8 cellular contexts compared by ENCODE assay signal in the genomic region with DNA sequence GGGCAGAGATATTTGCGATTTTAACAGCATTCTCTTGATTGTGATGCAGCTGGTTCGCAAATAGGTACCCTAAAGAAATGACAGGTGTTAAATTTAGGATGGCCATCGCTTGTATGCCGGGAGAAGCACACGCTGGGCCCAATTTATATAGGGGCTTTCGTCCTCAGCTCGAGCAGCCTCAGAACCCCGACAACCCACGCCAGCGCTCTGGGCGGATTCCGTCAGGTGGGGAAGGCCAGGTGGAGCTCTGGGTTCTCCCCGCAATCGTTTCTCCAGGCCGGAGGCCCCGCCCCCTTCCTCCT. TPM values are rescaled to one million over a fixed set of nuclear protein-coding genes. Genes with fewer than 3 reads are reported as not detected.
DNase-seq lines count a peak whose midpoint lies in the region; ATAC-seq and TF ChIP-seq lines count a peak whose summit lies in the region.

No MANE protein-coding gene starts in this region.

- no peak for TF ChIP-seq EP300 in neural cell (conservative IDR thresholded peaks at IDR 0.05; ENCODE audit: poor library complexity, severe bottlenecking)

- H3K9me3 ChIP-seq in BLaER1 (peaks cover 21% of the 10 kb centered on the region; the same call in 1 of the 2 replicates), neural cell (ENCODE audit: low read length) (no peaks in the 10 kb centered on the region)
- H3K9me3 ChIP-seq in effector memory CD4-positive, alpha-beta T cell (ENCODE audit: control insufficient read depth, low read length) = no peaks in the 10 kb centered on the region

- H3K4me2 ChIP-seq in BLaER1 (peak overlapping the region; percentile 85), neural cell (ENCODE audit: low read length) (peak overlapping the region; percentile 30)

- H3K4me3 ChIP-seq in BLaER1 (peak overlapping the region; percentile 93), NB4 (ENCODE audit: low read depth, low read length) (peak overlapping the region; percentile 50), neural cell (ENCODE audit: low read length) (peak overlapping the region; percentile 79)
- peak overlapping the region; percentile 90 for H3K4me3 ChIP-seq in effector memory CD4-positive, alpha-beta T cell (ENCODE audit: insufficient read depth, low read depth, low read length, poor library complexity, severe bottlenecking)

- H3K79me2 ChIP-seq in neural cell (replicated peaks; ENCODE audit: insufficient read depth, low read length) = peaks cover 37% of the 10 kb centered on the region

- H3F3A ChIP-seq in neural cell (ENCODE audit: insufficient read depth, low read length, poor library complexity, severe bottlenecking) = no peaks in the 10 kb centered on the region

- intact Hi-C loops in posterior cingulate gyrus (cut with DNase I) = loop anchor here (5.0 kb wide), 1 partner anchor 36 kb away; no protein-coding TSS in a partner anchor

- no peaks in the 10 kb centered on the region for H3K36me3 ChIP-seq in BLaER1
- H3K36me3 ChIP-seq in effector memory CD4-positive, alpha-beta T cell (ENCODE audit: control insufficient read depth, insufficient read depth, low read length) = no peaks in the 10 kb centered on the region
- no peaks in the 10 kb centered on the region for H3K36me3 ChIP-seq in neural cell (ENCODE audit: insufficient read depth, low read length)

- no peak for TF ChIP-seq RAD21 in neural cell (conservative IDR thresholded peaks at IDR 0.05)

- DNase-seq in NB4 (ENCODE audit: low read depth) (no peak), SK-N-DZ (ENCODE audit: low spot score) (no peak), posterior cingulate gyrus (no peak)
- no peak for DNase-seq in effector memory CD4-positive, alpha-beta T cell

- no peaks in the 10 kb centered on the region for H3K9me2 ChIP-seq in neural cell (ENCODE audit: insufficient read depth, low read length)

- H3K27me3 ChIP-seq in BLaER1 (no peaks in the 10 kb centered on the region), neural cell (ENCODE audit: insufficient read depth, low read depth, low read length) (no peaks in the 10 kb centered on the region)
- H3K27me3 ChIP-seq in effector memory CD4-positive, alpha-beta T cell (replicated peaks; ENCODE audit: control insufficient read depth, insufficient read depth, low read length, poor library complexity, severe bottlenecking) = no peaks in the 10 kb centered on the region

- H3K9ac ChIP-seq in BLaER1 (peak overlapping the region; percentile 92), neural cell (ENCODE audit: low read length) (peak overlapping the region; percentile 88)

- TF ChIP-seq CTCF in NB4 (IDR thresholded peaks at IDR 0.05; ENCODE audit: low read depth, low read length) (no peak), neural cell (IDR thresholded peaks at IDR 0.05; ENCODE audit: poor library complexity, severe bottlenecking) (no peak)

- ATAC-seq in HG02870 (IDR thresholded peaks at IDR 0.05; ENCODE audit: unreplicated experiment) (no peak), HG03159 (IDR thresholded peaks at IDR 0.05; ENCODE audit: unreplicated experiment) (no peak)

- peak overlapping the region; percentile 92 for H2AFZ ChIP-seq in neural cell (ENCODE audit: low read depth, low read length)

- H3K27ac ChIP-seq in BLaER1 = no peak overlapping the region; the same call in 1 of the 2 replicates
- peak overlapping the region; percentile 94 for H3K27ac ChIP-seq in effector memory CD4-positive, alpha-beta T cell (ENCODE audit: insufficient read depth, low read length, poor library complexity, severe bottlenecking)
- H3K27ac ChIP-seq in neural cell (ENCODE audit: low read length) = peak overlapping the region; percentile 85

- no peak for TF ChIP-seq POLR2A in NB4 (IDR thresholded peaks at IDR 0.05; ENCODE audit: extremely low read depth, insufficient read length)

- H3K4me1 ChIP-seq in BLaER1 = peaks cover 18% of the 10 kb centered on the region
- H3K4me1 ChIP-seq in effector memory CD4-positive, alpha-beta T cell (ENCODE audit: control insufficient read depth, insufficient read depth, low read length, poor library complexity, severe bottlenecking) = peaks cover 9% of the 10 kb centered on the region

- H4K20me1 ChIP-seq in BLaER1 (peaks cover 27% of the 10 kb centered on the region; the same call in 1 of the 2 replicates), neural cell (ENCODE audit: insufficient read depth) (no peaks in the 10 kb centered on the region)

TF ChIP-seq in neural cell, 6 proteins besides CTCF, POLR2A, EP300 and RAD21:
- no peak for TF ChIP-seq MXI1 (conservative IDR thresholded peaks at IDR 0.05; ENCODE audit: poor library complexity, severe bottlenecking)
- TF ChIP-seq SMC3 (conservative IDR thresholded peaks at IDR 0.05; ENCODE audit: poor library complexity) = no peak
- TF ChIP-seq POLR2AphosphoS5 (IDR thresholded peaks at IDR 0.05) = no peak
- no peak for TF ChIP-seq REST (IDR thresholded peaks at IDR 0.05; ENCODE audit: borderline replicate concordance)
- no peak for TF ChIP-seq EZH2 (IDR thresholded peaks at IDR 0.05; ENCODE audit: borderline replicate concordance, insufficient read depth, low read length, poor library complexity, severe bottlenecking)
- no peak for TF ChIP-seq TAF1 (IDR thresholded peaks at IDR 0.05; ENCODE audit: low read depth)

RNA-seq across cellular contexts. Expression of gene PSEN1, which starts 0.3 kb away (rescaled TPM):
- 39.2 and 40.3 TPM in 2 replicates for polyA plus RNA-seq in neural cell
- polyA minus RNA-seq in neural cell = 75.9 and 77.4 TPM in 2 replicates
- 18.2 and 23.3 TPM in 2 replicates for polyA plus RNA-seq in SK-N-DZ (2014; cell fraction: cytosol; rRNA removed)
- 13.6 and 15.0 TPM in 2 replicates for polyA plus RNA-seq in SK-N-DZ (2014; cell fraction: nucleus; rRNA removed)
